Comparison of ENCODE assay signal across 13 cellular contexts in genomic region chr3:155714295-155714718, GRCh38. TPM values are rescaled to one million over a fixed set of nuclear protein-coding genes. Genes with fewer than 3 reads are reported as not detected.
DNase-seq lines count a peak whose midpoint lies in the region; ATAC-seq and TF ChIP-seq lines count a peak whose summit lies in the region.
"Had no signal": no experiment of that assay in that cellular context is flagged by ENCODE, and none has a peak within 500 bp of the region (broad histone marks: within the 10 kb centered on the region; RNA-seq: fewer than 3 reads in every experiment).

No MANE protein-coding gene starts in this region.

- H3K27me3 ChIP-seq in suprapubic skin (no peaks in the 10 kb centered on the region), MG63 (no peaks in the 10 kb centered on the region)
- H3K27me3 ChIP-seq: cardiac muscle cell had no signal

- H3K4me1 ChIP-seq in suprapubic skin, result no peaks in the 10 kb centered on the region

- no peak for ATAC-seq in HG02588 (IDR thresholded peaks at IDR 0.05; ENCODE audit: unreplicated experiment)

- peaks cover 6% of the 10 kb centered on the region for H3K9me3 ChIP-seq in suprapubic skin
- H3K9me3 ChIP-seq in MG63, result no peaks in the 10 kb centered on the region

- H3K36me3 ChIP-seq in suprapubic skin, result no peaks in the 10 kb centered on the region
- H3K36me3 ChIP-seq in MG63, result no peaks in the 10 kb centered on the region
- H3K36me3 ChIP-seq: cardiac muscle cell, thoracic aorta had no signal

- no peak for TF ChIP-seq EP300 in suprapubic skin (IDR thresholded peaks at IDR 0.05)

- H3K27ac ChIP-seq in suprapubic skin, result no peak overlapping the region
- H3K27ac ChIP-seq: cardiac muscle cell, thoracic aorta had no signal

- TF ChIP-seq POLR2A in suprapubic skin (IDR thresholded peaks at IDR 0.05), result no peak

- TF ChIP-seq CTCF in suprapubic skin (IDR thresholded peaks at IDR 0.05), result no peak

- WGBS in suprapubic skin, result 61% methylated on average over 5 of the region's 5 CpGs

- no peak overlapping the region for H3K4me3 ChIP-seq in suprapubic skin
- no peak overlapping the region for H3K4me3 ChIP-seq in MG63
- H3K4me3 ChIP-seq: cardiac muscle cell, thoracic aorta had no signal

- DNase-seq in COR-L47 (lab: John Stamatoyannopoulos, UW), result peak; percentile 45
- peak; percentile 39 for DNase-seq in HuH-7 (ENCODE audit: low spot score)
- DNase-seq in NCI-H82 treated with DMSO at 0.1 percent for 48 hours (lab: John Stamatoyannopoulos, UW; ENCODE audit: unreplicated experiment), result peak; percentile 42
- DNase-seq in iPS-NIHi7 (ENCODE audit: extremely low spot score), result peak; percentile 68
- no peak for DNase-seq in suprapubic skin (ENCODE audit: low spot score in 2 of 2)
- DNase-seq in SKM-1 (lab: John Stamatoyannopoulos, UW; ENCODE audit: unreplicated experiment), result no peak
- DNase-seq in MG63, result no peak
- DNase-seq: activated CD4-positive, CD25-positive, alpha-beta regulatory T cell; activated CD8-positive, alpha-beta memory T cell treated with anti-CD3 and anti-CD28 coated beads, Interleukin-2, amount 50 U/mL, for 4 hours; NCI-H1105 treated with DMSO at 0.1 percent for 48 hours had no signal

RNA-seq across cellular contexts. Expression of gene PLCH1, which starts 30.6 kb away (rescaled TPM):
- 1 to 10 TPM in 1 of 4 donors, under 1 TPM in 3; 0.68 to 1.2 (median 0.87) TPM for total RNA-seq in suprapubic skin
- total RNA-seq in MG63 (2014; rRNA removed; shearing (Covaris generic); ENCODE audit: low replicate concordance), result not detected in 2 replicates

Comparison
In these comparisons a context has a peak if more than half of its experiments do, and no peak if none do; other contexts are left out.
1. DNase-seq: peak in COR-L47 (single experiment), HuH-7 (single experiment), NCI-H82 treated with DMSO at 0.1 percent for 48 hours (single experiment) and iPS-NIHi7 (single experiment); none in suprapubic skin (0 of 2), SKM-1 (single experiment) and MG63 (single experiment).